ENCODE assay signal across 14 cellular contexts in the genomic region with DNA sequence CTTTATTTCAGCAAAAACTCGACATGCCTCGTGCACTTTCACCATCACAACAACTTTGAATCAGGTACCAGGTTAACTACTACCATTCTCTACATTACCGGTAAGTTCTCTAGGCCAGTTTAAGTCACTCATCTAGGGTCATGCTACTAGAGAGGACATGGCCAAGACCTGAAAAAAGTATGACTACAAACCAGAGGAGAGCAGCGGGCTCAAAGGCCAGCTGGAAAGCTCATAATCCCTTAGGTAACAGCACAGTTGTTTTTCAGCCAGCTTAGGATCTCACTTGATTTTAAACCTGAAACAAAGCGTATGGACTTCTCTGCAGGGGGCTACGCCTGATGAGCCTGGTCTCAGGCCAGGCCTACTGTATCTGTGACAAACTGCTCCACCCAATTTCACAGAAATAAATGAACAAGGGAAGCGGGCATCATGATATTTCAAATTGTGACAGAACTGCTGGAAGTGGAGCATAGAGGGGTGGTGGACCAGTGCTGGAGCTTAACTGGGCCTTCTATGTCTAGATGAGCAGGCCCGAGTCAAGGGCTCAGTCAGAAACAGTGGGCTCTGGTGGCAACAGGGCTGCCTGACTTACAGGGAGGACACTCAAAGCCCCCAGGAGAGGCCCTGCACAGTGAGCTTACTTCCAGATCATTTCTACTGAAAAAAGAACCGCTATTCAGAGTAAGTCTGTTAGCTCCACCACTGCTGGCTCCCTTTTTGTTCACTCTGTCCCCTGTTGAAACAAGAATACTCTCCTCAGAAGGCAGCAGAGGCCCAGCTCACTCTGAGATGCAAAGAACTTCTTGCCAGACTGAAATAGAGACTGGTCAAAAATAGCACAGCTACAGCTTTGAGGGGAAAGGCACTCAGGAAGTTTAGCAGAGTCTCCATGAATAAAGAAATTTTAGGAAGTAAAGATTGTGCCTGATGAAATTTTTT. TPM values are rescaled to one million over a fixed set of nuclear protein-coding genes. Genes with fewer than 3 reads are reported as not detected.
DNase-seq lines count a peak whose midpoint lies in the region; ATAC-seq lines count a peak whose summit lies in the region.
"Had no signal": no experiment of that assay in that cellular context is flagged by ENCODE, and none has a peak within 500 bp of the region (broad histone marks: within the 10 kb centered on the region; RNA-seq: fewer than 3 reads in every experiment).

No MANE protein-coding gene starts in this region.

- H3K27me3 ChIP-seq in iPS-20b (ENCODE audit: insufficient read depth, low read length) (no peaks in the 10 kb centered on the region), rectal smooth muscle tissue (ENCODE audit: control insufficient read depth, insufficient read depth, low read length) (no peaks in the 10 kb centered on the region)
- H3K27me3 ChIP-seq: foreskin keratinocyte had no signal

- H3K36me3 ChIP-seq in iPS-20b (ENCODE audit: insufficient read depth, low read depth, low read length), result peaks cover 100% of the 10 kb centered on the region
- H3K36me3 ChIP-seq in rectal smooth muscle tissue (ENCODE audit: control insufficient read depth, insufficient read depth, low read length), result peaks cover 3% of the 10 kb centered on the region

- peaks cover 8 to 25% (median 20%) of the 10 kb centered on the region in 3 donors for H3K36me3 Mint-ChIP-seq in immature natural killer cell

- no peak overlapping the region for H3K4me3 ChIP-seq in iPS-20b (ENCODE audit: low read length)
- H3K4me3 ChIP-seq in rectal smooth muscle tissue (ENCODE audit: low read length), result no peak overlapping the region

- no peak overlapping the region for H3K27ac Mint-ChIP-seq in immature natural killer cell
- H3K27ac Mint-ChIP-seq: dendritic cell treated with granulocyte-macrophage colony-stimulating factor and Interleukin-4, amounts not matched to agents 40 ng/mL and 50 ng/mL, for 4 days had no signal

- H3K9ac ChIP-seq in iPS-20b (ENCODE audit: low read depth, low read length), result 0 out of 2 replicates have a peak overlapping the region, but pooled peaks have one; percentile 12
- H3K9ac ChIP-seq in rectal smooth muscle tissue (ENCODE audit: low read length), result no peak overlapping the region

- H3K27me3 Mint-ChIP-seq in immature natural killer cell (ENCODE audit: low read depth in 3 of 3), result peaks cover 7 to 14% (median 7%) of the 10 kb centered on the region in 3 donors
- H3K27me3 Mint-ChIP-seq: dendritic cell treated with granulocyte-macrophage colony-stimulating factor and Interleukin-4, amounts not matched to agents 40 ng/mL and 50 ng/mL, for 4 days had no signal

- H3K27ac ChIP-seq in angular gyrus (ENCODE audit: low read depth, low read length), result peak overlapping the region; percentile 58
- H3K27ac ChIP-seq in iPS-20b (ENCODE audit: low read length), result no peak overlapping the region
- H3K27ac ChIP-seq in rectal smooth muscle tissue (ENCODE audit: low read depth, low read length), result peak overlapping the region; percentile 75
- H3K27ac ChIP-seq: foreskin keratinocyte had no signal

- peaks cover 17 to 26% of the 10 kb centered on the region in 2 donors for H3K4me1 Mint-ChIP-seq in immature natural killer cell

- ATAC-seq in GM21529 (IDR thresholded peaks at IDR 0.05; ENCODE audit: unreplicated experiment) (no peak), HG03097 (IDR thresholded peaks at IDR 0.05; ENCODE audit: low FRiP score, unreplicated experiment) (no peak)
- ATAC-seq: activated naive CD4-positive, alpha-beta T cell treated with anti-CD3 and anti-CD28 coated beads, Interleukin-2, amount 50 U/mL, for 72 hours had no signal

- no peaks in the 10 kb centered on the region for H3K9me3 Mint-ChIP-seq in immature natural killer cell
- H3K9me3 Mint-ChIP-seq: activated naive CD4-positive, alpha-beta T cell treated with anti-CD3 and anti-CD28 coated beads, Interleukin-2, amount 50 U/mL, for 72 hours; dendritic cell treated with granulocyte-macrophage colony-stimulating factor and Interleukin-4, amounts not matched to agents 40 ng/mL and 50 ng/mL, for 4 days had no signal

- peak; percentile 68 for DNase-seq in G401 (ENCODE audit: low spot score)
- no peak for DNase-seq in immature natural killer cell
- DNase-seq in activated CD4-positive, alpha-beta T cell treated with anti-CD3 and anti-CD28 coated beads, Interleukin-2, amount 50 U/mL, for 48 hours, result no peak
- DNase-seq: kidney; NCI-H510A treated with DMSO at 0.1 percent for 48 hours; stimulated activated CD4-positive, alpha-beta T cell treated with anti-CD3 and anti-CD28 coated beads, Interleukin-12 subunit alpha, Interleukin-12 subunit beta, amount 100 ng/mL, for 4 hours had no signal

- H3K9me3 ChIP-seq in iPS-20b (ENCODE audit: insufficient read depth, low read depth, low read length), result no peaks in the 10 kb centered on the region

- in situ Hi-C loops in G401 (cut with HindIII; ENCODE audit: low sequenced_read_pairs), result no loop called here

- peaks cover 10% of the 10 kb centered on the region; the same call in 1 of the 2 replicates for H3K4me1 ChIP-seq in iPS-20b (ENCODE audit: insufficient read depth, low read length)
- peaks cover 75% of the 10 kb centered on the region for H3K4me1 ChIP-seq in rectal smooth muscle tissue (ENCODE audit: control insufficient read depth, insufficient read depth, low read length)

- no peak overlapping the region for H3K4me3 Mint-ChIP-seq in immature natural killer cell
- H3K4me3 Mint-ChIP-seq: dendritic cell treated with granulocyte-macrophage colony-stimulating factor and Interleukin-4, amounts not matched to agents 40 ng/mL and 50 ng/mL, for 4 days had no signal

RNA-seq across cellular contexts. Expression of a gene that starts 47.0 kb away (rescaled TPM):
- total RNA-seq in G401 (2014; rRNA removed; shearing (Covaris generic)), result 1.3 and 1.7 TPM in 2 replicates
- polyA plus RNA-seq in immature natural killer cell, result 1 to 10 TPM; 4.4 to 9.7 (median 4.7) TPM
